In the genomic region with DNA sequence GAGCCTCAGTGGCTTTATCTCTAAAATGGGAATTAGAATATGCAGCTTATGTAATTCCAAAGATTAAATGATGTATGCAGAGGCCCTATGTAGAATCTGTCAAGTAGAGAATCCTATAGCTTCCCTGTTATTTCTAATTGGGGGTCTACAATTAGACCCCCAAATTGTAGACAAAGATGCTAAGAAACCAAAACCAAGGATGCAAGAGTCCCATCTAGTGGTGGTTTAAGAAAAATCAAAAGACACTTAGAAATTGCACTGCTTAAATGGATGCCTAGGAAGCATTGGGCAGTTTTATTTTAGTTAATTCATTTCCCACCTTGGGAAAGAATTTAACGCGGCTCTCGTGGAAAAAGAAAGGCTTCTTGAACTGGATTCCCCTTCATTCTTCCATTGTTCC, we compare ENCODE assay signal across 11 cellular contexts.
DNase-seq lines count a peak whose midpoint lies in the region; ATAC-seq and TF ChIP-seq lines count a peak whose summit lies in the region.
"Had no signal": no experiment of that assay in that cellular context is flagged by ENCODE, and none has a peak within 500 bp of the region (broad histone marks: within the 10 kb centered on the region; RNA-seq: fewer than 3 reads in every experiment).

No MANE protein-coding gene starts in this region.

- H3K4me3 ChIP-seq in heart right ventricle (no peak overlapping the region), fibroblast of mammary gland (ENCODE audit: control insufficient read depth, low read depth, low read length) (no peak overlapping the region)

- no peaks in the 10 kb centered on the region for H3K36me3 ChIP-seq in heart right ventricle

- H3K4me1 ChIP-seq in heart right ventricle = no peaks in the 10 kb centered on the region

- H3K27ac ChIP-seq in heart right ventricle = no peak overlapping the region

- ATAC-seq in heart right ventricle (no peak), left cardiac atrium (no peak)
- ATAC-seq: stimulated activated naive CD8-positive, alpha-beta T cell treated with anti-CD3 and anti-CD28 coated beads, Interleukin-15, amount 100 ng/mL, for 72 hours had no signal

- TF ChIP-seq CTCF in heart right ventricle (IDR thresholded peaks at IDR 0.05) = peak in 5 of 9 donors; percentile 20 to 35 (median 31)
- TF ChIP-seq CTCF in fibroblast of mammary gland (conservative IDR thresholded peaks at IDR 0.05; ENCODE audit: control insufficient read depth, insufficient read depth, low read depth, low read length) = peak; percentile 30

- 37 to 48% methylated on average over 3 of the region's 3 CpGs for WGBS in heart right ventricle, 2 donors

- H3K9me3 ChIP-seq in heart right ventricle = no peaks in the 10 kb centered on the region

- DNase-seq in heart right ventricle (no peak), left cardiac atrium (no peak), OCI-M1 (lab: John Stamatoyannopoulos, UW) (peak; percentile 42), fibroblast of mammary gland (ENCODE audit: low read depth) (peak; percentile 11), GM19238 (ENCODE audit: insufficient read length, low spot score) (no peak), CD1c-positive myeloid dendritic cell (ENCODE audit: extremely low spot score) (no peak), T-helper 1 cell (no peak)
- no peak for DNase-seq in activated CD4-positive, alpha-beta T cell treated with anti-CD3 and anti-CD28 coated beads for 4 hours
- DNase-seq: occipital lobe; stimulated activated CD4-positive, alpha-beta T cell treated with anti-CD3 and anti-CD28 coated beads, Interleukin-4, amount 100 ng/mL, for 1 hour; stimulated activated naive CD8-positive, alpha-beta T cell treated with anti-CD3 and anti-CD28 coated beads, Interleukin-15, amount 100 ng/mL, for 72 hours had no signal

- intact Hi-C loops in heart right ventricle (cut with DNase I) (loop anchor here in 7 of 10 donors (5.0 to 10.0 kb wide), 9 partner anchors 720 to 1520 kb away; no protein-coding TSS in a partner anchor), left cardiac atrium (cut with DNase I) (loop anchor here in 1 of 2 donors (5.0 kb wide), 3 partner anchors 827 to 1512 kb away; no protein-coding TSS in a partner anchor)

- peaks cover 0 to 6% (median 0%) of the 10 kb centered on the region in 7 donors for H3K27me3 ChIP-seq in heart right ventricle

Comparison
In these comparisons a context has a peak if more than half of its experiments do, and no peak if none do; other contexts are left out.
1. DNase-seq: peak in OCI-M1 (single experiment) and fibroblast of mammary gland (single experiment); none in heart right ventricle (0 of 2), left cardiac atrium (single experiment), activated CD4-positive, alpha-beta T cell treated with anti-CD3 and anti-CD28 coated beads for 4 hours (0 of 2), GM19238 (single experiment), CD1c-positive myeloid dendritic cell (single experiment) and T-helper 1 cell (0 of 5).